Comparison of ENCODE assay signal across 1 cellular context in genomic region chr19:17020823-17021222, GRCh38.
TF ChIP-seq lines count a peak whose summit lies in the region.

No MANE protein-coding gene starts in this region.

TF ChIP-seq in K562, 482 proteins besides CTCF, POLR2A, EP300 and RAD21 (continued from another document):
- no peak for TF ChIP-seq ZNF12 (CRISPR knock-in tag; IDR thresholded peaks at IDR 0.05)
- TF ChIP-seq ZNF431 (CRISPR knock-in tag; IDR thresholded peaks at IDR 0.05) = no peak
- peak; percentile 74 for TF ChIP-seq ASH1L (IDR thresholded peaks at IDR 0.05; ENCODE audit: borderline replicate concordance, low read depth, partially characterized antibody)
- TF ChIP-seq CCAR2 (IDR thresholded peaks at IDR 0.05; ENCODE audit: low read depth, low read length) = no peak
- TF ChIP-seq RBM25 (IDR thresholded peaks at IDR 0.05; ENCODE audit: low read depth, low read length, severe bottlenecking) = peak; percentile 59
- TF ChIP-seq, protein P1, sequence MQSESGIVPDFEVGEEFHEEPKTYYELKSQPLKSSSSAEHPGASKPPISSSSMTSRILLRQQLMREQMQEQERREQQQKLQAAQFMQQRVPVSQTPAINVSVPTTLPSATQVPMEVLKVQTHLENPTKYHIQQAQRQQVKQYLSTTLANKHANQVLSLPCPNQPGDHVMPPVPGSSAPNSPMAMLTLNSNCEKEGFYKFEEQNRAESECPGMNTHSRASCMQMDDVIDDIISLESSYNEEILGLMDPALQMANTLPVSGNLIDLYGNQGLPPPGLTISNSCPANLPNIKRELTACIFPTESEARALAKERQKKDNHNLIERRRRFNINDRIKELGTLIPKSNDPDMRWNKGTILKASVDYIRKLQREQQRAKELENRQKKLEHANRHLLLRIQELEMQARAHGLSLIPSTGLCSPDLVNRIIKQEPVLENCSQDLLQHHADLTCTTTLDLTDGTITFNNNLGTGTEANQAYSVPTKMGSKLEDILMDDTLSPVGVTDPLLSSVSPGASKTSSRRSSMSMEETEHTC (IDR thresholded peaks at IDR 0.05) = no peak
- TF ChIP-seq, protein P2, sequence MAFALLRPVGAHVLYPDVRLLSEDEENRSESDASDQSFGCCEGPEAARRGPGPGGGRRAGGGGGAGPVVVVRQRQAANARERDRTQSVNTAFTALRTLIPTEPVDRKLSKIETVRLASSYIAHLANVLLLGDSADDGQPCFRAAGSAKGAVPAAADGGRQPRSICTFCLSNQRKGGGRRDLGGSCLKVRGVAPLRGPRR (CRISPR knock-in tag; IDR thresholded peaks at IDR 0.05) = no peak
- no peak for TF ChIP-seq ATF4 (CRISPR knock-in tag; IDR thresholded peaks at IDR 0.05)
- TF ChIP-seq NFYB (IDR thresholded peaks at IDR 0.05; ENCODE audit: extremely low read depth, insufficient read length) = peak; percentile 85
- TF ChIP-seq, protein P3, sequence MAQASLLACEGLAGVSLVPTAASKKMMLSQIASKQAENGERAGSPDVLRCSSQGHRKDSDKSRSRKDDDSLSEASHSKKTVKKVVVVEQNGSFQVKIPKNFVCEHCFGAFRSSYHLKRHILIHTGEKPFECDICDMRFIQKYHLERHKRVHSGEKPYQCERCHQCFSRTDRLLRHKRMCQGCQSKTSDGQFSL (CRISPR knock-in tag; IDR thresholded peaks at IDR 0.05) = no peak
- TF ChIP-seq, protein P3 (tag; IDR thresholded peaks at IDR 0.05) = no peak
- TF ChIP-seq EHMT2 (IDR thresholded peaks at IDR 0.05) = no peak; the same call in 1 of the 2 replicates
- TF ChIP-seq FOS (IDR thresholded peaks at IDR 0.05; ENCODE audit: extremely low read depth, insufficient read length) = peak; percentile 75
- TF ChIP-seq TSHZ1 (CRISPR knock-in tag; IDR thresholded peaks at IDR 0.05) = no peak
- no peak for TF ChIP-seq LEF1 (IDR thresholded peaks at IDR 0.05)
- 0 out of 2 replicates have a peak, but pooled peaks have one; percentile 2 for TF ChIP-seq NFIC (IDR thresholded peaks at IDR 0.05)
- TF ChIP-seq USF2 (CRISPR knock-in tag; IDR thresholded peaks at IDR 0.05) = peak; percentile 87
- peak; percentile 43; the same call in 1 of the 2 replicates for TF ChIP-seq CBFA2T2 (conservative IDR thresholded peaks at IDR 0.05)
- TF ChIP-seq CBX1 (IDR thresholded peaks at IDR 0.05; ENCODE audit: low read depth) = no peak
- TF ChIP-seq, protein P4, sequence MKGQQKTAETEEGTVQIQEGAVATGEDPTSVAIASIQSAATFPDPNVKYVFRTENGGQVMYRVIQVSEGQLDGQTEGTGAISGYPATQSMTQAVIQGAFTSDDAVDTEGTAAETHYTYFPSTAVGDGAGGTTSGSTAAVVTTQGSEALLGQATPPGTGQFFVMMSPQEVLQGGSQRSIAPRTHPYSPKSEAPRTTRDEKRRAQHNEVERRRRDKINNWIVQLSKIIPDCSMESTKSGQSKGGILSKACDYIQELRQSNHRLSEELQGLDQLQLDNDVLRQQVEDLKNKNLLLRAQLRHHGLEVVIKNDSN (CRISPR knock-in tag; IDR thresholded peaks at IDR 0.05) = peak; percentile 94
- TF ChIP-seq HNRNPUL1 (IDR thresholded peaks at IDR 0.05; ENCODE audit: low read length) = no peak
- TF ChIP-seq ZFPM2 (CRISPR knock-in tag; IDR thresholded peaks at IDR 0.05) = no peak
